In the genomic region with DNA sequence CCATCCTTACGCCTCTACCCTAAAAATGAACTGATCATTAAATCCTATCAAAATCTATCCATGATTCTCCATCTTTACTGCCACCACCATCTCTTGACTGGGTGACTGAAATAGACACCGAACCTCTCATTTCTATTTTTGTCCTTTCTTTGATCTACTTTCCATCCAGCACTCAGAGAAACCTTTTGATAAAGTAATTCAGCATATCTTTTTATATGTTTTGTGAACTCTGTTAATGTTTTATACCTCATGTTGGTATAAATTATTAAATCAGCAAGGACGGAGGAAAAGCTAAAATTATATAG, we compare ENCODE assay signal across 20 cellular contexts. TPM values are rescaled to one million over a fixed set of nuclear protein-coding genes. Genes with fewer than 3 reads are reported as not detected.
A peak's percentile ranks its signal among the peaks of the same experiment; 100 is the strongest.
DNase-seq lines count a peak whose midpoint lies in the region; ATAC-seq and TF ChIP-seq lines count a peak whose summit lies in the region.
"Had no signal": no experiment of that assay in that cellular context is flagged by ENCODE, and none has a peak within 500 bp of the region (broad histone marks: within the 10 kb centered on the region; RNA-seq: fewer than 3 reads in every experiment).

No MANE protein-coding gene starts in this region.

- H3K36me3 Mint-ChIP-seq in activated T-cell treated with anti-CD3 and anti-CD28 coated beads, Interleukin-2, amount 50 U/mL, for 4 hours (ENCODE audit: insufficient read depth) = peaks cover 8% of the 10 kb centered on the region
- peaks cover 27% of the 10 kb centered on the region for H3K36me3 Mint-ChIP-seq in activated naive CD8-positive, alpha-beta T cell treated with anti-CD3 and anti-CD28 coated beads for 36 hours
- peaks cover 7% of the 10 kb centered on the region for H3K36me3 Mint-ChIP-seq in stimulated activated naive CD8-positive, alpha-beta T cell treated with anti-CD3 and anti-CD28 coated beads, Interleukin-15, Interleukin-2, amounts not matched to agents 100 ng/mL and 50 ng/mL, for 24 hours (ENCODE audit: low read depth)

- H2BK12ac ChIP-seq in neuronal stem cell (ENCODE audit: low read length) = no peak overlapping the region

- H3K27me3 ChIP-seq in KMS-11 (ENCODE audit: insufficient read depth, low read depth) (peaks cover 9% of the 10 kb centered on the region; the same call in 1 of the 2 replicates), neuronal stem cell (ENCODE audit: control insufficient read depth in 3 of 3, insufficient read depth in 3 of 3, low read depth in 1 of 3, low read length in 3 of 3) (no peaks in the 10 kb centered on the region)
- H3K27me3 ChIP-seq: breast epithelium, foreskin keratinocyte, MG63, transverse colon had no signal

- no peaks in the 10 kb centered on the region for H3K9me3 ChIP-seq in neuronal stem cell (replicated peaks in 1 of 2; ENCODE audit: control insufficient read depth in 2 of 2, insufficient read depth in 1 of 2, low read depth in 1 of 2, low read length in 2 of 2)
- H3K9me3 ChIP-seq: breast epithelium, MG63, transverse colon had no signal

- H3K36me3 ChIP-seq in KMS-11 (ENCODE audit: insufficient read depth) (no peaks in the 10 kb centered on the region), neuronal stem cell (replicated peaks in 1 of 2; ENCODE audit: control insufficient read depth in 2 of 2, insufficient read depth in 2 of 2, low read length in 2 of 2) (no peaks in the 10 kb centered on the region)
- H3K36me3 ChIP-seq: breast epithelium, MG63, transverse colon had no signal

- H2BK15ac ChIP-seq in neuronal stem cell (ENCODE audit: low read length) = no peak overlapping the region

- H3K27ac ChIP-seq in KMS-11 = no peak overlapping the region
- H3K27ac ChIP-seq in neuronal stem cell (replicated peaks; ENCODE audit: low read length) = no peak overlapping the region
- H3K27ac ChIP-seq: breast epithelium, epithelial cell of prostate, foreskin keratinocyte, transverse colon had no signal

- no peak overlapping the region for H3K9ac ChIP-seq in KMS-11
- H3K9ac ChIP-seq in neuronal stem cell (ENCODE audit: low read depth, low read length, poor library complexity) = no peak overlapping the region

- no peak overlapping the region for H3K18ac ChIP-seq in neuronal stem cell (ENCODE audit: low read length)

- no peak overlapping the region for H3K4ac ChIP-seq in neuronal stem cell (ENCODE audit: low read length)

- H3K4me2 ChIP-seq in KMS-11 = peak overlapping the region; percentile 38
- H3K4me2 ChIP-seq in neuronal stem cell (ENCODE audit: insufficient read depth, low read length, poor library complexity, severe bottlenecking) = no peak overlapping the region

- H2BK5ac ChIP-seq in neuronal stem cell (ENCODE audit: low read length) = no peak overlapping the region

- no peak overlapping the region for H4K91ac ChIP-seq in neuronal stem cell (ENCODE audit: low read depth, low read length, poor library complexity)

- H3K4me1 Mint-ChIP-seq in activated T-cell treated with anti-CD3 and anti-CD28 coated beads, Interleukin-2, amount 50 U/mL, for 4 hours (ENCODE audit: low read depth) = peaks cover 40% of the 10 kb centered on the region
- H3K4me1 Mint-ChIP-seq in activated naive CD8-positive, alpha-beta T cell treated with anti-CD3 and anti-CD28 coated beads for 36 hours = peaks cover 27% of the 10 kb centered on the region
- H3K4me1 Mint-ChIP-seq in stimulated activated naive CD8-positive, alpha-beta T cell treated with anti-CD3 and anti-CD28 coated beads, Interleukin-15, Interleukin-2, amounts not matched to agents 100 ng/mL and 50 ng/mL, for 24 hours (ENCODE audit: low read depth) = peaks cover 44% of the 10 kb centered on the region

- H3K23ac ChIP-seq in neuronal stem cell (ENCODE audit: low read depth, low read length, poor library complexity) = no peak overlapping the region

- peak overlapping the region; percentile 57 for H3K27ac Mint-ChIP-seq in activated naive CD8-positive, alpha-beta T cell treated with anti-CD3 and anti-CD28 coated beads for 36 hours
- H3K27ac Mint-ChIP-seq in stimulated activated naive CD8-positive, alpha-beta T cell treated with anti-CD3 and anti-CD28 coated beads, Interleukin-15, Interleukin-2, amounts not matched to agents 100 ng/mL and 50 ng/mL, for 24 hours = peak overlapping the region; percentile 16

- no peaks in the 10 kb centered on the region for H3K79me1 ChIP-seq in neuronal stem cell (ENCODE audit: low read depth, low read length)

- H3K4me3 Mint-ChIP-seq in activated T-cell treated with anti-CD3 and anti-CD28 coated beads, Interleukin-2, amount 50 U/mL, for 4 hours = peak overlapping the region; percentile 62
- H3K4me3 Mint-ChIP-seq in activated naive CD8-positive, alpha-beta T cell treated with anti-CD3 and anti-CD28 coated beads for 36 hours = peak overlapping the region; percentile 8
- H3K4me3 Mint-ChIP-seq in stimulated activated naive CD8-positive, alpha-beta T cell treated with anti-CD3 and anti-CD28 coated beads, Interleukin-15, Interleukin-2, amounts not matched to agents 100 ng/mL and 50 ng/mL, for 24 hours = peak overlapping the region; percentile 51

- H2AFZ ChIP-seq in KMS-11 (ENCODE audit: low read depth) (no peak overlapping the region), neuronal stem cell (ENCODE audit: low read length) (no peak overlapping the region)

- no peak for TF ChIP-seq CTCF in KMS-11 (conservative IDR thresholded peaks at IDR 0.05; ENCODE audit: low read depth, low read length)

- no CpG with 5 or more reads among the region's 3 CpGs for WGBS in neuronal stem cell (ENCODE audit: extremely low coverage in 2 of 2, insufficient read length in 2 of 2, insufficient replicate concordance in 1 of 2), 2 donors

- H3K79me2 ChIP-seq in KMS-11 (ENCODE audit: insufficient read depth, low read depth) = no peaks in the 10 kb centered on the region

- H3K4me3 ChIP-seq in KMS-11 (IDR thresholded peaks at IDR 0.05; ENCODE audit: insufficient read depth, low read depth, low read length) = no peak overlapping the region
- H3K4me3 ChIP-seq in neuronal stem cell (ENCODE audit: low read length in 2 of 2) = no peak overlapping the region
- H3K4me3 ChIP-seq: breast epithelium, MG63, transverse colon had no signal

- H2AK5ac ChIP-seq in neuronal stem cell (ENCODE audit: low read depth, low read length) = no peak overlapping the region

- H2BK120ac ChIP-seq in neuronal stem cell (ENCODE audit: low read depth, low read length) = no peak overlapping the region

- DNase-seq in activated T-cell treated with anti-CD3 and anti-CD28 coated beads, Interleukin-2, amount 50 U/mL, for 4 hours = no peak
- no peak for DNase-seq in activated T-cell treated with anti-CD3 and anti-CD28 coated beads for 4 hours
- no peak for DNase-seq in activated naive CD8-positive, alpha-beta T cell treated with anti-CD3 and anti-CD28 coated beads for 36 hours
- no peak for DNase-seq in medulla oblongata (ENCODE audit: extremely low spot score)
- DNase-seq in activated gamma-delta T cell treated with Interleukin-2 at 50 U/mL for 16 hours = no peak
- no peak for DNase-seq in neuronal stem cell (ENCODE audit: low spot score)
- DNase-seq: COR-L47, dermis blood vessel endothelial cell, foreskin keratinocyte, MG63, midbrain, NCI-H187, NCI-H226, retina, transverse colon had no signal

- H3K4me1 ChIP-seq in KMS-11 (ENCODE audit: low read depth, poor library complexity, severe bottlenecking) (peaks cover 35% of the 10 kb centered on the region), neuronal stem cell (ENCODE audit: control insufficient read depth in 2 of 2, insufficient read depth in 1 of 2, low read depth in 1 of 2, low read length in 2 of 2) (no peaks in the 10 kb centered on the region)
- H3K4me1 ChIP-seq: breast epithelium, foreskin keratinocyte, transverse colon had no signal

- ATAC-seq in activated T-cell treated with anti-CD3 and anti-CD28 coated beads, Interleukin-2, amount 50 U/mL, for 4 hours = peak in 1 of 2 donors; percentile 22
- ATAC-seq: foreskin keratinocyte, HepG2 had no signal

- no peaks in the 10 kb centered on the region for H3K9me3 Mint-ChIP-seq in activated T-cell treated with anti-CD3 and anti-CD28 coated beads, Interleukin-2, amount 50 U/mL, for 4 hours
- H3K9me3 Mint-ChIP-seq in activated naive CD8-positive, alpha-beta T cell treated with anti-CD3 and anti-CD28 coated beads for 36 hours = peaks cover 1% of the 10 kb centered on the region
- no peaks in the 10 kb centered on the region for H3K9me3 Mint-ChIP-seq in stimulated activated naive CD8-positive, alpha-beta T cell treated with anti-CD3 and anti-CD28 coated beads, Interleukin-15, Interleukin-2, amounts not matched to agents 100 ng/mL and 50 ng/mL, for 24 hours

- H3K27me3 Mint-ChIP-seq in activated T-cell treated with anti-CD3 and anti-CD28 coated beads, Interleukin-2, amount 50 U/mL, for 4 hours (ENCODE audit: low read depth) = no peaks in the 10 kb centered on the region
- H3K27me3 Mint-ChIP-seq in activated naive CD8-positive, alpha-beta T cell treated with anti-CD3 and anti-CD28 coated beads for 36 hours = no peaks in the 10 kb centered on the region
- H3K27me3 Mint-ChIP-seq in stimulated activated naive CD8-positive, alpha-beta T cell treated with anti-CD3 and anti-CD28 coated beads, Interleukin-15, Interleukin-2, amounts not matched to agents 100 ng/mL and 50 ng/mL, for 24 hours = no peaks in the 10 kb centered on the region

- H3K14ac ChIP-seq in neuronal stem cell (ENCODE audit: low read length) = no peak overlapping the region

- H4K8ac ChIP-seq in neuronal stem cell (ENCODE audit: low read depth, low read length) = no peak overlapping the region

- no peaks in the 10 kb centered on the region for H4K20me1 ChIP-seq in KMS-11 (ENCODE audit: insufficient read depth)

RNA-seq across cellular contexts. Expression of gene PCNX2, which starts 13.0 kb away (rescaled TPM):
- 10 to 100 TPM; 15.1 to 17.3 (median 15.3) TPM for total RNA-seq in activated T-cell treated with anti-CD3 and anti-CD28 coated beads, Interleukin-2, amount 50 U/mL, for 4 hours
- 10 to 100 TPM; 10.6 to 12.5 TPM for total RNA-seq in activated naive CD8-positive, alpha-beta T cell treated with anti-CD3 and anti-CD28 coated beads for 36 hours
- polyA plus RNA-seq in neuronal stem cell (2013, experiment 1 of 2) = 11.4 TPM
- polyA plus RNA-seq in neuronal stem cell (2013, experiment 2 of 2) = 11.4 TPM

RNA-seq across cellular contexts. Expression of gene MAP3K21, which starts 45.0 kb away (rescaled TPM):
- total RNA-seq in activated T-cell treated with anti-CD3 and anti-CD28 coated beads, Interleukin-2, amount 50 U/mL, for 4 hours = 1 to 10 TPM; 1.0 to 1.1 (median 1.0) TPM
- total RNA-seq in activated naive CD8-positive, alpha-beta T cell treated with anti-CD3 and anti-CD28 coated beads for 36 hours = 1 to 10 TPM; 1.6 to 1.9 TPM
- 2.8 TPM for polyA plus RNA-seq in neuronal stem cell (2013, experiment 1 of 2)
- polyA plus RNA-seq in neuronal stem cell (2013, experiment 2 of 2) = 3.0 TPM
- total RNA-seq: HepG2 had no signal
- polyA plus RNA-seq: HepG2 had no signal

Comparison
In these comparisons a context has a peak if more than half of its experiments do, and no peak if none do; other contexts are left out.
1. H3K4me3 Mint-ChIP-seq: peak in every context shown above with its lines; median percentile 62 in activated T-cell treated with anti-CD3 and anti-CD28 coated beads, Interleukin-2, amount 50 U/mL, for 4 hours; 51 in stimulated activated naive CD8-positive, alpha-beta T cell treated with anti-CD3 and anti-CD28 coated beads, Interleukin-15, Interleukin-2, amounts not matched to agents 100 ng/mL and 50 ng/mL, for 24 hours; 8 in activated naive CD8-positive, alpha-beta T cell treated with anti-CD3 and anti-CD28 coated beads for 36 hours.